Comparison of ENCODE assay signal across 1 cellular context in genomic region chr12:68806488-68807237, GRCh38.
TF ChIP-seq lines count a peak whose summit lies in the region.

No MANE protein-coding gene starts in this region.

TF ChIP-seq in K562, 482 proteins besides CTCF, POLR2A, EP300 and RAD21 (continues in another document):
- TF ChIP-seq ZBTB40 (IDR thresholded peaks at IDR 0.05) (peak; percentile 83), ZBTB40 (CRISPR knock-in tag; IDR thresholded peaks at IDR 0.05) (no peak; the same call in 1 of the 2 replicates), ZNF384 (IDR thresholded peaks at IDR 0.05; ENCODE audit: low read depth, low read length) (peak; percentile 58), HDAC2 (IDR thresholded peaks at IDR 0.05) (no peak), ILK (tag; IDR thresholded peaks at IDR 0.05; ENCODE audit: borderline replicate concordance, low read depth) (no peak), HLTF (IDR thresholded peaks at IDR 0.05) (no peak), BCOR (IDR thresholded peaks at IDR 0.05) (peak; percentile 45), SNIP1 (IDR thresholded peaks at IDR 0.05; ENCODE audit: low read depth) (0 out of 2 replicates have a peak, but pooled peaks have one; percentile 12), ZNF282 (CRISPR knock-in tag; IDR thresholded peaks at IDR 0.05) (no peak), MIER1 (IDR thresholded peaks at IDR 0.05; ENCODE audit: low read depth) (no peak), SMARCA5 (IDR thresholded peaks at IDR 0.05) (no peak), NFIC (IDR thresholded peaks at IDR 0.05) (0 out of 2 replicates have a peak, but pooled peaks have one; percentile 11), HDAC1 (IDR thresholded peaks at IDR 0.05) (0 out of 4 replicates have a peak, but pooled peaks of 1 of the 2 experiments have one; percentile 35), MEF2D (tag; conservative IDR thresholded peaks at IDR 0.05; ENCODE audit: low read depth) (0 out of 2 replicates have a peak, but pooled peaks have one; percentile 36), ZNF280A (IDR thresholded peaks at IDR 0.05; ENCODE audit: low read depth, partially characterized antibody) (no peak), DDX20 (tag; IDR thresholded peaks at IDR 0.05; ENCODE audit: low read depth) (no peak), ZZZ3 (IDR thresholded peaks at IDR 0.05) (no peak), ILF3 (IDR thresholded peaks at IDR 0.05; ENCODE audit: borderline replicate concordance) (no peak), ZBTB11 (CRISPR knock-in tag; IDR thresholded peaks at IDR 0.05) (no peak), ZNF3 (CRISPR knock-in tag; IDR thresholded peaks at IDR 0.05) (no peak), ZFP36 (IDR thresholded peaks at IDR 0.05; ENCODE audit: low read depth, low read length, partially characterized antibody) (no peak), NRF1 (conservative IDR thresholded peaks at IDR 0.05 in 1 of 2, IDR thresholded peaks at IDR 0.05 in 1 of 2) (peak; percentile 33 to 55; a peak in 2 of 4 replicates), CC2D1A (IDR thresholded peaks at IDR 0.05) (0 out of 2 replicates have a peak, but pooled peaks have one; percentile 14), KAT7 (CRISPR knock-in tag; IDR thresholded peaks at IDR 0.05; ENCODE audit: borderline replicate concordance) (no peak), ZFP1 (CRISPR knock-in tag; IDR thresholded peaks at IDR 0.05) (no peak), HCFC1 (IDR thresholded peaks at IDR 0.05; ENCODE audit: low read depth, low read length) (no peak), KDM1A (IDR thresholded peaks at IDR 0.05) (peak in 1 of 2 experiments; percentile 24; a peak in 1 of 4 replicates), EGR1 (conservative IDR thresholded peaks at IDR 0.05) (peak; percentile 74), SRSF3 (IDR thresholded peaks at IDR 0.05; ENCODE audit: insufficient read depth, low read length) (no peak), SMAD2 (IDR thresholded peaks at IDR 0.05; ENCODE audit: low read depth, low read length) (no peak)
- TF ChIP-seq, protein P1, sequence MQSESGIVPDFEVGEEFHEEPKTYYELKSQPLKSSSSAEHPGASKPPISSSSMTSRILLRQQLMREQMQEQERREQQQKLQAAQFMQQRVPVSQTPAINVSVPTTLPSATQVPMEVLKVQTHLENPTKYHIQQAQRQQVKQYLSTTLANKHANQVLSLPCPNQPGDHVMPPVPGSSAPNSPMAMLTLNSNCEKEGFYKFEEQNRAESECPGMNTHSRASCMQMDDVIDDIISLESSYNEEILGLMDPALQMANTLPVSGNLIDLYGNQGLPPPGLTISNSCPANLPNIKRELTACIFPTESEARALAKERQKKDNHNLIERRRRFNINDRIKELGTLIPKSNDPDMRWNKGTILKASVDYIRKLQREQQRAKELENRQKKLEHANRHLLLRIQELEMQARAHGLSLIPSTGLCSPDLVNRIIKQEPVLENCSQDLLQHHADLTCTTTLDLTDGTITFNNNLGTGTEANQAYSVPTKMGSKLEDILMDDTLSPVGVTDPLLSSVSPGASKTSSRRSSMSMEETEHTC (IDR thresholded peaks at IDR 0.05) = no peak
- TF ChIP-seq, protein P2, sequence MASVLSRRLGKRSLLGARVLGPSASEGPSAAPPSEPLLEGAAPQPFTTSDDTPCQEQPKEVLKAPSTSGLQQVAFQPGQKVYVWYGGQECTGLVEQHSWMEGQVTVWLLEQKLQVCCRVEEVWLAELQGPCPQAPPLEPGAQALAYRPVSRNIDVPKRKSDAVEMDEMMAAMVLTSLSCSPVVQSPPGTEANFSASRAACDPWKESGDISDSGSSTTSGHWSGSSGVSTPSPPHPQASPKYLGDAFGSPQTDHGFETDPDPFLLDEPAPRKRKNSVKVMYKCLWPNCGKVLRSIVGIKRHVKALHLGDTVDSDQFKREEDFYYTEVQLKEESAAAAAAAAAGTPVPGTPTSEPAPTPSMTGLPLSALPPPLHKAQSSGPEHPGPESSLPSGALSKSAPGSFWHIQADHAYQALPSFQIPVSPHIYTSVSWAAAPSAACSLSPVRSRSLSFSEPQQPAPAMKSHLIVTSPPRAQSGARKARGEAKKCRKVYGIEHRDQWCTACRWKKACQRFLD (CRISPR knock-in tag; IDR thresholded peaks at IDR 0.05) = 0 out of 2 replicates have a peak, but pooled peaks have one; percentile 13
- TF ChIP-seq, protein P3, sequence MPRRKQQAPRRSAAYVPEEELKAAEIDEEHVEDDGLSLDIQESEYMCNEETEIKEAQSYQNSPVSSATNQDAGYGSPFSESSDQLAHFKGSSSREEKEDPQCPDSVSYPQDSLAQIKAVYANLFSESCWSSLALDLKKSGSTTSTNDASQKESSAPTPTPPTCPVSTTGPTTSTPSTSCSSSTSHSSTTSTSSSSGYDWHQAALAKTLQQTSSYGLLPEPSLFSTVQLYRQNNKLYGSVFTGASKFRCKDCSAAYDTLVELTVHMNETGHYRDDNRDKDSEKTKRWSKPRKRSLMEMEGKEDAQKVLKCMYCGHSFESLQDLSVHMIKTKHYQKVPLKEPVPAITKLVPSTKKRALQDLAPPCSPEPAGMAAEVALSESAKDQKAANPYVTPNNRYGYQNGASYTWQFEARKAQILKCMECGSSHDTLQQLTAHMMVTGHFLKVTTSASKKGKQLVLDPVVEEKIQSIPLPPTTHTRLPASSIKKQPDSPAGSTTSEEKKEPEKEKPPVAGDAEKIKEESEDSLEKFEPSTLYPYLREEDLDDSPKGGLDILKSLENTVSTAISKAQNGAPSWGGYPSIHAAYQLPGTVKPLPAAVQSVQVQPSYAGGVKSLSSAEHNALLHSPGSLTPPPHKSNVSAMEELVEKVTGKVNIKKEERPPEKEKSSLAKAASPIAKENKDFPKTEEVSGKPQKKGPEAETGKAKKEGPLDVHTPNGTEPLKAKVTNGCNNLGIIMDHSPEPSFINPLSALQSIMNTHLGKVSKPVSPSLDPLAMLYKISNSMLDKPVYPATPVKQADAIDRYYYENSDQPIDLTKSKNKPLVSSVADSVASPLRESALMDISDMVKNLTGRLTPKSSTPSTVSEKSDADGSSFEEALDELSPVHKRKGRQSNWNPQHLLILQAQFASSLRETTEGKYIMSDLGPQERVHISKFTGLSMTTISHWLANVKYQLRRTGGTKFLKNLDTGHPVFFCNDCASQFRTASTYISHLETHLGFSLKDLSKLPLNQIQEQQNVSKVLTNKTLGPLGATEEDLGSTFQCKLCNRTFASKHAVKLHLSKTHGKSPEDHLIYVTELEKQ (CRISPR knock-in tag; IDR thresholded peaks at IDR 0.05) = no peak
- TF ChIP-seq, protein P4, sequence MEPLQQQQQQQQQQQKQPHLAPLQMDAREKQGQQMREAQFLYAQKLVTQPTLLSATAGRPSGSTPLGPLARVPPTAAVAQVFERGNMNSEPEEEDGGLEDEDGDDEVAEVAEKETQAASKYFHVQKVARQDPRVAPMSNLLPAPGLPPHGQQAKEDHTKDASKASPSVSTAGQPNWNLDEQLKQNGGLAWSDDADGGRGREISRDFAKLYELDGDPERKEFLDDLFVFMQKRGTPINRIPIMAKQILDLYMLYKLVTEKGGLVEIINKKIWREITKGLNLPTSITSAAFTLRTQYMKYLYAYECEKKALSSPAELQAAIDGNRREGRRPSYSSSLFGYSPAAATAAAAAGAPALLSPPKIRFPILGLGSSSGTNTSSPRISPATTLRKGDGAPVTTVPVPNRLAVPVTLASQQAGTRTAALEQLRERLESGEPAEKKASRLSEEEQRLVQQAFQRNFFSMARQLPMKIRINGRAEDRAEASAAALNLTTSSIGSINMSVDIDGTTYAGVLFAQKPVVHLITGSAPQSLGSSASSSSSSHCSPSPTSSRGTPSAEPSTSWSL (CRISPR knock-in tag; IDR thresholded peaks at IDR 0.05; ENCODE audit: borderline replicate concordance) = no peak
